1 cellular context compared by ENCODE assay signal in the genomic region with DNA sequence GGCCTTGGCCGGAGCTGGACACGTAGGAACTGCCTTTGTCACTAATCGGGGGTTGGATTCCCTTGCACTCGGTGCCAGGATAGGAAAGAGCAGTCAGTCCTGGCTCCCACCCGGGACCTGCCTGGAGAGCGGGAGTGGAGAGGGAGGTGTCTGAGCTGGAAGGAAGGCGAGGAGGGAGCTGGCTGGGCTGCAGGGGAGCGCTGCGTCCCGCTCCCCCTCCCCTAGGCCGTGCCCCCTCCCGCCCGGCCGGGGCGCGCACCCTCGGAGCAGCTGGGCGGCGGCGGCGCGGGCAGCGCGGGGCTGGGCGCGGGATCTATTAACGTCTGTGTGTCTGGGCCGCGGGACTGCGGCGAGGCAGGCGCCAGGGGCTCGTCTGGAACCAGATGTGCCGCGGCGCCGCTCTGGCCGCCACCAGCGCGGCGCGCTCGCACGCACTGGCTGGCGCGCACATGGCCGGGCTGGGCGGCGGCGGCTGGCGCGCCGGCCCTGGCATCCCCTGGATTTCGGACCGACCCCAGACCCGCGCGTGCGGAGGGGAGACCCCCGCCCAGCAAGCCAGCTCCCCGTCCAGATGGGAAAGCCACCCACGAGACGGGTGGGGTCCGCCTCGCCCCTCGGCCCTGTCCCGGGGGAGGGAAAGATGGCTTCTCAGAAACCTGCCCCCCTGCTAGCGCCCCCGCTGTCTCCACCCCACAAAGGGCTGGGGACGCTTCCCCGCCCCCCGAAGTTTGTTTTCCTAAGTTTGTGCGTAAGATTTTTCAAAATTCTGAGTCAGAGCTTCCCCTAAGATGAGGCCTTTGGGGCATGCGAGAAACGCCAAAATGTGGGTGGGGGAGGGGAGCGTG.
A peak's percentile ranks its signal among the peaks of the same experiment; 100 is the strongest.
TF ChIP-seq lines count a peak whose summit lies in the region.

No MANE protein-coding gene starts in this region.

TF ChIP-seq in HCT116, 20 proteins besides CTCF, POLR2A, EP300 and RAD21 (continued from another document):
- TF ChIP-seq ZBTB33 (IDR thresholded peaks at IDR 0.05; ENCODE audit: extremely low read depth, insufficient replicate concordance, low read length) (no peak), SIN3A (IDR thresholded peaks at IDR 0.05; ENCODE audit: low read depth) (no peak), SRF (IDR thresholded peaks at IDR 0.05; ENCODE audit: low read depth) (no peak), ZNF274 (IDR thresholded peaks at IDR 0.05; ENCODE audit: low read depth, low read length) (no peak), CEBPB (IDR thresholded peaks at IDR 0.05; ENCODE audit: low read depth) (no peak), JUND (IDR thresholded peaks at IDR 0.05) (no peak), CBX3 (IDR thresholded peaks at IDR 0.05; ENCODE audit: low read depth) (no peak), EZH2 (IDR thresholded peaks at IDR 0.05) (no peak), EGR1 (IDR thresholded peaks at IDR 0.05; ENCODE audit: low read depth) (no peak), TCF7L2 (IDR thresholded peaks at IDR 0.05; ENCODE audit: borderline replicate concordance, extremely low read depth, insufficient read depth, insufficient read length) (peak; percentile 71), POLR2AphosphoS5 (IDR thresholded peaks at IDR 0.05; ENCODE audit: low read depth, low read length) (no peak; the same call in 1 of the 2 replicates), MAX (IDR thresholded peaks at IDR 0.05) (peak; percentile 75; the same call in 1 of the 2 replicates), ZFX (IDR thresholded peaks at IDR 0.05) (peak; percentile 91; the same call in 1 of the 2 replicates), FOSL1 (IDR thresholded peaks at IDR 0.05; ENCODE audit: low read depth) (no peak)
